In the genomic region with DNA sequence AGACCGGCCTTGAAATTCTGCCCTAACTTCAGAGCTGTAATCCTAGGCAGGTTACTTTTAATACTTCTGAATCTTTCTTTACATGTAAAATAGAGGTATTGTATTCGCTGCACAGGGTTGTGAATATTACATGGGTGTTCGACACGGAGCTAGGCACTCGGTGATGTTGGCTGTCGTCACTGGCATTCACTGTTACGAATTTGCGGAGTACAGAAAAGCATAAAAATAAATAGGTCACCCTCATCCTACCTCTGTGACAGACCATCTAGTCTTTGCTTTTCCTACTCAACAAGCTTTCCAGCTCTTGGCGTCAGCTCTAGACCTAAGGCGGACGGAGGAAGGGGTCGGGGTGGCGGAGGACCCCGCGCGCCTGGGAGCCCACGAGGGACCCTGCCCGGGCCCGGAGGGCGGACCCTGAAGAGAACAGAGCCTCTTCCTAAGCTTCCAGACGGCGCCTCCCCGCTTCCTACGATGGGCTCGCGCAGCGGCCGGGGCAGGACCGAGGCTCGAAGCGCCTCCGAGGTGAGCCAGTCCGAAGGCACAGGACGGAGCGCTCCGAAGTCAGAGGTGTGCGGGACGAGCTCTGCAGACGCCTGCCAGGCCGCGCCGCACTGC, we compare ENCODE assay signal across 8 cellular contexts. TPM values are rescaled to one million over a fixed set of nuclear protein-coding genes. Genes with fewer than 3 reads are reported as not detected.
A peak's percentile ranks its signal among the peaks of the same experiment; 100 is the strongest.
DNase-seq lines count a peak whose midpoint lies in the region; ATAC-seq and TF ChIP-seq lines count a peak whose summit lies in the region.

No MANE protein-coding gene starts in this region.

- peaks cover 7% of the 10 kb centered on the region for H3K36me3 Mint-ChIP-seq in activated CD4-positive, alpha-beta memory T cell treated with anti-CD3 and anti-CD28 coated beads for 36 hours

- intact Hi-C loops in A673 (cut with micrococcal nuclease; ENCODE audit: unreplicated experiment) (loop anchor here (5.0 to 10.0 kb wide), 2 partner anchors 175 to 263 kb away; no protein-coding TSS in a partner anchor), HCT116 (cut with micrococcal nuclease) (loop anchor here (5.0 kb wide), 2 partner anchors 50 to 265 kb away; no protein-coding TSS in a partner anchor)
- intact Hi-C loops in activated CD4-positive, alpha-beta memory T cell treated with anti-CD3 and anti-CD28 coated beads for 36 hours (cut with micrococcal nuclease), result loop anchor here (5.0 to 10.0 kb wide), 2 partner anchors 55 to 483 kb away; partner anchors contain the start of gene RPL13

- peak overlapping the region; percentile 84 for H3K27ac Mint-ChIP-seq in activated CD4-positive, alpha-beta memory T cell treated with anti-CD3 and anti-CD28 coated beads for 36 hours

- CTCF ChIA-PET in A673 (lab: Charles Lee), result interaction anchor here (0.9 kb wide), 1 partner anchor 157 kb away, joined by 3 read pairs; no protein-coding TSS in a partner anchor
- CTCF ChIA-PET in HCT116 (lab: Charles Lee), result interaction anchor here (0.7 kb wide), 1 partner anchor 166 kb away, joined by 3 read pairs; no protein-coding TSS in a partner anchor
- CTCF ChIA-PET in activated CD4-positive, alpha-beta memory T cell treated with anti-CD3 and anti-CD28 coated beads for 36 hours (lab: Charles Lee), result interaction anchor here (1.1 to 3.3 kb wide), 9 partner anchors 16 to 267 kb away, joined by 3 to 19 read pairs (median 5); no protein-coding TSS in a partner anchor

- H3K79me2 ChIP-seq in HCT116 (ENCODE audit: insufficient read depth, low read length), result peaks cover 48% of the 10 kb centered on the region

- H3K4me3 Mint-ChIP-seq in activated CD4-positive, alpha-beta memory T cell treated with anti-CD3 and anti-CD28 coated beads for 36 hours, result peak overlapping the region; percentile 78

- peaks cover 18% of the 10 kb centered on the region for H3K36me3 ChIP-seq in A673 (ENCODE audit: insufficient read depth, low read length, poor library complexity, severe bottlenecking)
- H3K36me3 ChIP-seq in HCT116 (ENCODE audit: control insufficient read depth in 1 of 2, insufficient read depth in 2 of 2, low read length in 2 of 2), result peaks cover 12 to 13% of the 10 kb centered on the region in 2 experiments
- peaks cover 13% of the 10 kb centered on the region for H3K36me3 ChIP-seq in cardiac muscle cell

- ATAC-seq in HCT116 (no peak), HG02798 (IDR thresholded peaks at IDR 0.05; ENCODE audit: poor library complexity, unreplicated experiment) (no peak)

- BruUV-seq in A673 (replicated peaks; lab: Mats Ljungman, UMichigan), result no TSS peak
- BruUV-seq in HCT116 (replicated peaks; lab: Mats Ljungman, UMichigan), result no TSS peak

- RAD21 ChIA-PET in HCT116 (lab: Charles Lee; ENCODE audit: low non-redundant PET in 1 of 2, low total read pairs in 2 of 2, uncharacterized antibody in 2 of 2, unreplicated experiment in 2 of 2), result no interaction called here

- TF ChIP-seq CTCF in A673 (conservative IDR thresholded peaks at IDR 0.05; ENCODE audit: low read depth, low read length) (no peak), HCT116 (IDR thresholded peaks at IDR 0.05 in 2 of 3, conservative IDR thresholded peaks at IDR 0.05 in 1 of 3; ENCODE audit: borderline replicate concordance in 1 of 3, insufficient read depth in 1 of 3, low read depth in 2 of 3, low read length in 2 of 3) (no peak), cardiac muscle cell (IDR thresholded peaks at IDR 0.05; ENCODE audit: low read depth, low read length) (no peak)

- POLR2A ChIA-PET in A673 (lab: Charles Lee; ENCODE audit: low non-redundant PET) (interaction anchor here (0.6 kb wide), 1 partner anchor 252 kb away, joined by 12 read pairs; no protein-coding TSS in a partner anchor), HCT116 (lab: Charles Lee) (no interaction called here)
- POLR2A ChIA-PET in activated CD4-positive, alpha-beta memory T cell treated with anti-CD3 and anti-CD28 coated beads for 36 hours (lab: Charles Lee), result interaction anchor here (0.8 to 3.0 kb wide), 16 partner anchors 9 to 265 kb away, joined by 3 to 32 read pairs (median 4); partner anchors contain the start of gene ANKRD11

- H3K4me1 ChIP-seq in A673 (ENCODE audit: insufficient read depth, low read length, poor library complexity, severe bottlenecking) (peaks cover 21% of the 10 kb centered on the region), HCT116 (ENCODE audit: control insufficient read depth in 1 of 2, insufficient read depth in 2 of 2, low read length in 2 of 2) (peaks cover 43 to 63% of the 10 kb centered on the region in 2 experiments), cardiac muscle cell (ENCODE audit: low read depth) (no peaks in the 10 kb centered on the region)

- TF ChIP-seq POLR2A in HCT116 (IDR thresholded peaks at IDR 0.05; ENCODE audit: borderline replicate concordance, extremely low read depth, insufficient read depth, insufficient read length), result no peak

- peak overlapping the region; percentile 98 for H3K9ac ChIP-seq in HCT116 (ENCODE audit: low read length)

- H3K4me2 ChIP-seq in HCT116 (ENCODE audit: low read length), result peak overlapping the region; percentile 83

- no peaks in the 10 kb centered on the region for H4K20me1 ChIP-seq in HCT116 (ENCODE audit: insufficient read depth)

- H3K27me3 Mint-ChIP-seq in activated CD4-positive, alpha-beta memory T cell treated with anti-CD3 and anti-CD28 coated beads for 36 hours, result no peaks in the 10 kb centered on the region

- no peak overlapping the region for H2AFZ ChIP-seq in HCT116 (ENCODE audit: low read depth, low read length, poor library complexity, severe bottlenecking)

- H3K9me2 ChIP-seq in HCT116 (ENCODE audit: insufficient read depth), result no peaks in the 10 kb centered on the region

- DNase-seq in A673 (ENCODE audit: low spot score) (no peak), HCT116 (ENCODE audit: low read depth, low spot score) (no peak), cardiac muscle cell (ENCODE audit: low read depth in 1 of 2, low spot score in 1 of 2) (no peak), skeletal muscle cell (ENCODE audit: low read depth) (no peak), NCI-H510A (lab: John Stamatoyannopoulos, UW) (no peak), globus pallidus (ENCODE audit: low spot score) (no peak)
- DNase-seq in activated CD4-positive, alpha-beta memory T cell treated with anti-CD3 and anti-CD28 coated beads for 36 hours, result no peak

- peaks cover 25% of the 10 kb centered on the region for H3K4me1 Mint-ChIP-seq in activated CD4-positive, alpha-beta memory T cell treated with anti-CD3 and anti-CD28 coated beads for 36 hours (ENCODE audit: low read depth)

- H3K9me3 ChIP-seq in A673 (ENCODE audit: low read depth, low read length, poor library complexity, severe bottlenecking) (no peaks in the 10 kb centered on the region), HCT116 (ENCODE audit: control insufficient read depth in 1 of 2, insufficient read depth in 1 of 2, low read depth in 1 of 2, low read length in 2 of 2) (no peaks in the 10 kb centered on the region), cardiac muscle cell (ENCODE audit: low read depth) (no peaks in the 10 kb centered on the region)

- TF ChIP-seq RAD21 in HCT116 (IDR thresholded peaks at IDR 0.05; ENCODE audit: low read depth), result no peak

- H3K27me3 ChIP-seq in A673 (replicated peaks; ENCODE audit: insufficient read depth, low read depth, low read length, poor library complexity) (no peaks in the 10 kb centered on the region), HCT116 (ENCODE audit: insufficient read depth, low read length) (no peaks in the 10 kb centered on the region), cardiac muscle cell (no peaks in the 10 kb centered on the region)

- H3K9me3 Mint-ChIP-seq in activated CD4-positive, alpha-beta memory T cell treated with anti-CD3 and anti-CD28 coated beads for 36 hours, result no peaks in the 10 kb centered on the region

- H3K4me3 ChIP-seq in A673 (ENCODE audit: low read depth, low read length, poor library complexity, severe bottlenecking) (peak overlapping the region; percentile 96), HCT116 (replicated peaks in 1 of 2; ENCODE audit: low read depth in 1 of 2, low read length in 2 of 2) (peak overlapping the region; percentile 76 to 94), cardiac muscle cell (peak overlapping the region; percentile 95), skeletal muscle cell (ENCODE audit: low read depth, low read length) (peak overlapping the region; percentile 91)

- H3K27ac ChIP-seq in A673 (ENCODE audit: low read depth, low read length, poor library complexity, severe bottlenecking) (peak overlapping the region; percentile 94), HCT116 (ENCODE audit: low read depth, low read length) (peak overlapping the region; percentile 98), cardiac muscle cell (peak overlapping the region; percentile 96)

TF ChIP-seq in HCT116, 20 proteins besides CTCF, POLR2A, EP300 and RAD21:
- 0 out of 2 replicates have a peak, but pooled peaks have one; percentile 14 for TF ChIP-seq POLR2AphosphoS5 (IDR thresholded peaks at IDR 0.05; ENCODE audit: low read depth, low read length)
- TF ChIP-seq YY1 (IDR thresholded peaks at IDR 0.05; ENCODE audit: extremely low read depth, insufficient replicate concordance, low read depth, low read length), result no peak

RNA-seq across cellular contexts. Expression of gene SPG7, which starts 0.9 kb away (rescaled TPM):
- 100 and 113 TPM in 2 replicates for total RNA-seq in A673 (2021)
- 116 TPM for total RNA-seq in HCT116 (2021; ENCODE audit: unreplicated experiment)
- polyA plus RNA-seq in HCT116 (2012), result 79.4 and 81.2 TPM in 2 replicates
- 10 to 100 TPM; 67.9 to 70.4 TPM for total RNA-seq in activated CD4-positive, alpha-beta memory T cell treated with anti-CD3 and anti-CD28 coated beads for 36 hours
- total RNA-seq in cardiac muscle cell, result 173 and 248 TPM in 2 replicates
- polyA plus RNA-seq in cardiac muscle cell, result 99.1 and 110 TPM in 2 replicates

RNA-seq across cellular contexts. Expression of gene ANKRD11, which starts 17.0 kb away (rescaled TPM):
- 217 and 248 TPM in 2 replicates for total RNA-seq in A673 (2021)
- total RNA-seq in HCT116 (2021; ENCODE audit: unreplicated experiment), result 266 TPM
- polyA plus RNA-seq in HCT116 (2012), result 192 and 225 TPM in 2 replicates
- 100 to 1,000 TPM; 126 to 133 TPM for total RNA-seq in activated CD4-positive, alpha-beta memory T cell treated with anti-CD3 and anti-CD28 coated beads for 36 hours
- total RNA-seq in cardiac muscle cell, result 70.1 and 111 TPM in 2 replicates
- 131 and 159 TPM in 2 replicates for polyA plus RNA-seq in cardiac muscle cell

RNA-seq across cellular contexts. Expression of gene RPL13, which starts 53.2 kb away (rescaled TPM):
- 2,140 and 2,205 TPM in 2 replicates for total RNA-seq in A673 (2021)
- total RNA-seq in HCT116 (2021; ENCODE audit: unreplicated experiment), result 4,404 TPM
- polyA plus RNA-seq in HCT116 (2012), result 9,099 and 10,215 TPM in 2 replicates
- 1,000 to 10,000 TPM; 3,430 to 3,468 TPM for total RNA-seq in activated CD4-positive, alpha-beta memory T cell treated with anti-CD3 and anti-CD28 coated beads for 36 hours
- 4,932 and 5,939 TPM in 2 replicates for total RNA-seq in cardiac muscle cell
- polyA plus RNA-seq in cardiac muscle cell, result 1,293 and 1,556 TPM in 2 replicates
